In the genomic region with DNA sequence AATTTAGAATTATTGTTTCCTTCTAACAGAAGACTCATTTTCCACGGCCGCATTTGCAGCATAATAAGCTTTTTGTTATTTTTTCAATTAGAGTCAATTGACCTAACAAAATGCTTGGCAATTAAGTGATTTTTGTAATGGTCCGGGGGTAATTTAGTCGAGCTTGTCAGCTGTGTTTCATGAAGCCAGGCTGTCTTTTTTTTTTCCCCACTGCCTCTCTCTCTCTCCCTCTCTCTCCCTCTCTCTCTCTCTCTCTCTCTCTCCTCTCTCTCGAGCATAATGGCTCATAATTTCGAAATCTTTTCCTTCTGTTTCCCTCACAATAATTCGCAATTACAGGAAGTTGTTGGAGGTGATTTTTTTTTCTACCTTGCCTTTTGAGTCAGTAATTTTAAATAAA, we compare ENCODE assay signal across 13 cellular contexts.
A peak's percentile ranks its signal among the peaks of the same experiment; 100 is the strongest.
DNase-seq lines count a peak whose midpoint lies in the region; ATAC-seq and TF ChIP-seq lines count a peak whose summit lies in the region.
"Had no signal": no experiment of that assay in that cellular context is flagged by ENCODE, and none has a peak within 500 bp of the region (broad histone marks: within the 10 kb centered on the region; RNA-seq: fewer than 3 reads in every experiment).

No MANE protein-coding gene starts in this region.

- no peak overlapping the region for H3K4me3 ChIP-seq in left lung
- H3K4me3 ChIP-seq: breast epithelium had no signal

- peak overlapping the region; percentile 19 for H2BK120ac ChIP-seq in H9 (ENCODE audit: low read depth, low read length, poor library complexity, severe bottlenecking)

- H2BK15ac ChIP-seq in H9 (ENCODE audit: low read depth, low read length): no peak overlapping the region

- no peaks in the 10 kb centered on the region for H4K20me1 ChIP-seq in H9 (ENCODE audit: control insufficient read depth, insufficient read depth, insufficient read length)

- peak overlapping the region; percentile 71 for H3K27ac ChIP-seq in CD4-positive, alpha-beta T cell (ENCODE audit: low read depth, low read length)
- H3K27ac ChIP-seq in H9 (ENCODE audit: insufficient read length, low read depth, low read length): no peak overlapping the region
- H3K27ac ChIP-seq in left lung: no peak overlapping the region
- H3K27ac ChIP-seq: breast epithelium had no signal

- H3K4ac ChIP-seq in H9 (ENCODE audit: low read depth, low read length): no peak overlapping the region

- H3K27me3 ChIP-seq in CD4-positive, alpha-beta T cell (ENCODE audit: control insufficient read depth, insufficient read depth, low read length): no peaks in the 10 kb centered on the region
- H3K27me3 ChIP-seq in H9 (ENCODE audit: insufficient read depth, low read length) (no peaks in the 10 kb centered on the region), left lung (peaks cover 0 to 36% of the 10 kb centered on the region in 2 donors)

- no peaks in the 10 kb centered on the region for H3K27me3 Mint-ChIP-seq in CD4-positive, alpha-beta T cell
- H3K27me3 Mint-ChIP-seq in H9 (ENCODE audit: low read depth): no peaks in the 10 kb centered on the region
- no peaks in the 10 kb centered on the region for H3K27me3 Mint-ChIP-seq in activated CD8-positive, alpha-beta T cell treated with anti-CD3 and anti-CD28 coated beads, Interleukin-2, amount 10 ng/mL, durations not matched to agents 7 days and 5 days (ENCODE audit: low read depth)

- no peak for ATAC-seq in CD4-positive, alpha-beta T cell (ENCODE audit: poor library complexity)
- ATAC-seq in activated CD8-positive, alpha-beta T cell treated with anti-CD3 and anti-CD28 coated beads, Interleukin-2, amount 10 ng/mL, durations not matched to agents 7 days and 5 days: no peak
- ATAC-seq in left lung (peak; percentile 36), left cardiac atrium (no peak)
- ATAC-seq: PC-3, sciatic nerve had no signal

- H2BK20ac ChIP-seq in H9 (ENCODE audit: low read depth, low read length, poor library complexity, severe bottlenecking): no peak overlapping the region

- H2AFZ ChIP-seq in H9 (ENCODE audit: low read length): no peak overlapping the region

- H3K14ac ChIP-seq in H9 (ENCODE audit: insufficient read depth, low read length): no peak overlapping the region

- intact Hi-C loops in CD4-positive, alpha-beta T cell (cut with DNase I, micrococcal nuclease): loop anchor here (1.0 to 10.0 kb wide), 12 partner anchors 51 to 1135 kb away; a partner anchor contains a TSS
- intact Hi-C loops in left lung (cut with DNase I) (no loop called here), left cardiac atrium (cut with DNase I) (no loop called here)

- CTCF ChIA-PET in CD4-positive, alpha-beta T cell (lab: Charles Lee): interaction anchor here (0.6 to 3.6 kb wide), 8 partner anchors 48 to 1137 kb away, joined by 3 to 17 read pairs (median 8); a partner anchor contains a TSS
- CTCF ChIA-PET in activated CD8-positive, alpha-beta T cell treated with anti-CD3 and anti-CD28 coated beads, Interleukin-2, amount 10 ng/mL, durations not matched to agents 7 days and 5 days (lab: Charles Lee): interaction anchor here (0.6 to 13.2 kb wide), 30 partner anchors 8 to 1137 kb away, joined by 3 to 309 read pairs (median 4); a partner anchor contains a TSS

- no peak overlapping the region for H4K8ac ChIP-seq in H9 (replicated peaks; ENCODE audit: insufficient read length, low read depth, low read length)

- H3K9me3 Mint-ChIP-seq in CD4-positive, alpha-beta T cell: no peaks in the 10 kb centered on the region
- no peaks in the 10 kb centered on the region for H3K9me3 Mint-ChIP-seq in H9
- H3K9me3 Mint-ChIP-seq in activated CD8-positive, alpha-beta T cell treated with anti-CD3 and anti-CD28 coated beads, Interleukin-2, amount 10 ng/mL, durations not matched to agents 7 days and 5 days (ENCODE audit: insufficient read depth): no peaks in the 10 kb centered on the region

- H3K4me1 ChIP-seq in H9 (ENCODE audit: insufficient read depth, low read length) (no peaks in the 10 kb centered on the region; the same call in 1 of the 2 replicates), left lung (no peaks in the 10 kb centered on the region)
- H3K4me1 ChIP-seq: breast epithelium had no signal

- H3K9me3 ChIP-seq in CD4-positive, alpha-beta T cell (ENCODE audit: control insufficient read depth, low read length): no peaks in the 10 kb centered on the region
- H3K9me3 ChIP-seq in H9 (ENCODE audit: control insufficient read depth, low read depth, low read length): no peaks in the 10 kb centered on the region
- H3K9me3 ChIP-seq in left lung: no peaks in the 10 kb centered on the region
- H3K9me3 ChIP-seq: breast epithelium had no signal

- no peaks in the 10 kb centered on the region for H3K79me1 ChIP-seq in H9 (ENCODE audit: insufficient read depth, low read depth, low read length, poor library complexity, severe bottlenecking)

- no peak overlapping the region for H4K91ac ChIP-seq in H9 (ENCODE audit: insufficient read length, low read depth, low read length)

- TF ChIP-seq CTCF in CD4-positive, alpha-beta T cell (IDR thresholded peaks at IDR 0.05): no peak
- no peak for TF ChIP-seq CTCF in H9 (conservative IDR thresholded peaks at IDR 0.05)
- no peak for TF ChIP-seq CTCF in left lung (IDR thresholded peaks at IDR 0.05)

- peaks cover 98% of the 10 kb centered on the region for H3K4me1 Mint-ChIP-seq in CD4-positive, alpha-beta T cell (ENCODE audit: low read depth)
- peaks cover 29 to 31% of the 10 kb centered on the region in 2 experiments for H3K4me1 Mint-ChIP-seq in H9
- H3K4me1 Mint-ChIP-seq in activated CD8-positive, alpha-beta T cell treated with anti-CD3 and anti-CD28 coated beads, Interleukin-2, amount 10 ng/mL, durations not matched to agents 7 days and 5 days (ENCODE audit: low read depth): peaks cover 73% of the 10 kb centered on the region

- no CpG with 5 or more reads among the region's 7 CpGs for WGBS in H9 (ENCODE audit: extremely low coverage, insufficient read length, low lambda C conversion rate)

- H3T11ph ChIP-seq in H9 (ENCODE audit: low read length): no peak overlapping the region

- H3K27ac Mint-ChIP-seq in CD4-positive, alpha-beta T cell: peak overlapping the region; percentile 92
- H3K27ac Mint-ChIP-seq in H9: no peak overlapping the region
- H3K27ac Mint-ChIP-seq in activated CD8-positive, alpha-beta T cell treated with anti-CD3 and anti-CD28 coated beads, Interleukin-2, amount 10 ng/mL, durations not matched to agents 7 days and 5 days: peak overlapping the region; percentile 86

- no peak overlapping the region for H3K9ac ChIP-seq in H9 (ENCODE audit: extremely low read depth, insufficient read length, low read length)

- H4K5ac ChIP-seq in H9 (ENCODE audit: insufficient read length, low read depth, low read length): no peak overlapping the region

- H3K36me3 Mint-ChIP-seq in CD4-positive, alpha-beta T cell (ENCODE audit: low read depth): peaks cover 6% of the 10 kb centered on the region
- H3K36me3 Mint-ChIP-seq in H9 (ENCODE audit: insufficient read depth in 1 of 3, low read depth in 3 of 3): no peaks in the 10 kb centered on the region
- H3K36me3 Mint-ChIP-seq in activated CD8-positive, alpha-beta T cell treated with anti-CD3 and anti-CD28 coated beads, Interleukin-2, amount 10 ng/mL, durations not matched to agents 7 days and 5 days (ENCODE audit: low read depth): no peaks in the 10 kb centered on the region

- no peak for DNase-seq in CD4-positive, alpha-beta T cell
- DNase-seq in H9 (no peak), left lung (no peak), left cardiac atrium (no peak), MV-4-11 (lab: John Stamatoyannopoulos, UW) (no peak), islet precursor cell (no peak), DMS114 treated with DMSO at 0.1 percent for 48 hours (lab: John Stamatoyannopoulos, UW; ENCODE audit: unreplicated experiment) (no peak)
- DNase-seq in activated CD8-positive, alpha-beta T cell treated with anti-CD3 and anti-CD28 coated beads, Interleukin-2, amount 10 ng/mL, durations not matched to agents 7 days and 5 days: no peak
- DNase-seq: H7, NCI-H1694 treated with DMSO at 0.1 percent for 48 hours, PC-3 had no signal

- H3K36me3 ChIP-seq in left lung: no peaks in the 10 kb centered on the region
- H3K36me3 ChIP-seq: breast epithelium had no signal

- no peak overlapping the region for H3K4me2 ChIP-seq in H9 (ENCODE audit: insufficient read depth, insufficient read length, low read length)

- H3K79me2 ChIP-seq in H9 (ENCODE audit: insufficient read depth, low read length): no peaks in the 10 kb centered on the region

- H3K56ac ChIP-seq in H9 (ENCODE audit: insufficient read length, low read depth, low read length): no peak overlapping the region

- POLR2A ChIA-PET in CD4-positive, alpha-beta T cell (lab: Charles Lee): interaction anchor here (0.5 to 12.0 kb wide), 30 partner anchors 12 to 1137 kb away, joined by 3 to 324 read pairs (median 5); a partner anchor contains a TSS
- POLR2A ChIA-PET in activated CD8-positive, alpha-beta T cell treated with anti-CD3 and anti-CD28 coated beads, Interleukin-2, amount 10 ng/mL, durations not matched to agents 7 days and 5 days (lab: Charles Lee): interaction anchor here (0.7 to 6.1 kb wide), 8 partner anchors 50 to 1134 kb away, joined by 3 to 54 read pairs (median 4); a partner anchor contains a TSS

- no peak overlapping the region for H2BK12ac ChIP-seq in H9 (ENCODE audit: insufficient read length, low read depth, low read length)

- peak overlapping the region; percentile 80 for H3K4me3 Mint-ChIP-seq in CD4-positive, alpha-beta T cell
- H3K4me3 Mint-ChIP-seq in H9: peak overlapping the region in 1 of 2 experiments; percentile 22; a peak in 1 of 5 replicates
- H3K4me3 Mint-ChIP-seq in activated CD8-positive, alpha-beta T cell treated with anti-CD3 and anti-CD28 coated beads, Interleukin-2, amount 10 ng/mL, durations not matched to agents 7 days and 5 days: peak overlapping the region; percentile 63

- no peak overlapping the region for H3K18ac ChIP-seq in H9 (ENCODE audit: insufficient read length, low read depth, low read length)

- no peaks in the 10 kb centered on the region for H3K23me2 ChIP-seq in H9 (ENCODE audit: insufficient read length, low read depth, low read length, poor library complexity, severe bottlenecking)

- H2BK5ac ChIP-seq in H9 (ENCODE audit: insufficient read length, low read length): no peak overlapping the region

- H2AK5ac ChIP-seq in H9 (ENCODE audit: insufficient read length, low read length): no peak overlapping the region

- H3K23ac ChIP-seq in H9 (ENCODE audit: insufficient read length, low read depth, low read length): no peak overlapping the region

Comparison
In these comparisons a context has a peak if more than half of its experiments do, and no peak if none do; other contexts are left out.
1. H3K27ac Mint-ChIP-seq: peak in CD4-positive, alpha-beta T cell (single experiment) and activated CD8-positive, alpha-beta T cell treated with anti-CD3 and anti-CD28 coated beads, Interleukin-2, amount 10 ng/mL, durations not matched to agents 7 days and 5 days (single experiment); none in H9 (0 of 3).
2. intact Hi-C loops: an anchor here in CD4-positive, alpha-beta T cell (1.0 to 10.0 kb wide); none called in left lung and left cardiac atrium.